Comparison of ENCODE assay signal across 8 cellular contexts in the genomic region with DNA sequence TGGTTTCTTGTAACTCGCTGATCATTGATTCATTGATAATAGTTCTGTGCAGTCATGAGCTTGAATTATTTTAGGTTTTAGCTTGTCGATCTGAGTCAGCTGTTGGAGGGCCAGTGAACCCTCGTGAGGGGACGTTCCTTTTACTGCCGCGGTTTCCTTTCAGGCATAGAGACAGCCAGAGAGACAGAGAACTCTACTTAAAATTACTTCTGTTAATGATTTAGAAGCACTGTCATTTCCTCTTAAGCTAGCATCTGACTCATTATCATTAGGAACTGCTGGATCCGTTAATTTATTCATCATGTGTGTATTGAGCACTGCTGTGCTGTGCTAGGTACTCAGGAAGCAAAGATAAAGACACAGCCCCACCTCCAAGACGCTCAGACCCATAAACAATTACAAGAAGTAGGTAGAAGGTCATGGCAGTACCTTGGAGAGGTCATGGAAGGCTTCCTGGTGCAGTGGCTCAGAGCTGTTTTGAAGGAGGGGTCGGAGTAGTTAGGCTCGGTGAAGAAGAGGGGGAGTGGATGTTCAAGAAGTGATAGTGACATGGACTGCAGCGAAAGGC. TPM values are rescaled to one million over a fixed set of nuclear protein-coding genes. Genes with fewer than 3 reads are reported as not detected.
DNase-seq lines count a peak whose midpoint lies in the region; ATAC-seq and TF ChIP-seq lines count a peak whose summit lies in the region.

No MANE protein-coding gene starts in this region.

- DNase-seq in EH (ENCODE audit: low read depth), result peak; percentile 50
- peak; percentile 55 for DNase-seq in NOMO-1 treated with dmso at 0.1 percent for 144 hours (lab: John Stamatoyannopoulos, UW; ENCODE audit: unreplicated experiment)
- DNase-seq in astrocyte of the cerebellum (ENCODE audit: low read depth), result no peak
- no peak for DNase-seq in ureter (ENCODE audit: low spot score)
- no peak for DNase-seq in NCI-H2227 (lab: John Stamatoyannopoulos, UW; ENCODE audit: unreplicated experiment)

- TF ChIP-seq CTCF in astrocyte of the cerebellum (IDR thresholded peaks at IDR 0.05; ENCODE audit: low read depth, low read length, missing control alignments), result no peak

- no peaks in the 10 kb centered on the region for H3K9me3 ChIP-seq in mucosa of rectum (ENCODE audit: control insufficient read depth in 2 of 2, low read length in 2 of 2)

- ATAC-seq in GM18520 (IDR thresholded peaks at IDR 0.05; ENCODE audit: unreplicated experiment), result no peak
- ATAC-seq in HG02678 (IDR thresholded peaks at IDR 0.05; ENCODE audit: unreplicated experiment), result no peak

- H3K4me1 ChIP-seq in mucosa of rectum (ENCODE audit: control insufficient read depth in 2 of 2, insufficient read depth in 2 of 2, low read length in 2 of 2), result peaks cover 35% of the 10 kb centered on the region in 2 donors

- H3K27me3 ChIP-seq in mucosa of rectum (ENCODE audit: control insufficient read depth in 2 of 2, insufficient read depth in 2 of 2, low read length in 2 of 2), result no peaks in the 10 kb centered on the region

- no peak overlapping the region for H3K9ac ChIP-seq in mucosa of rectum (ENCODE audit: low read depth in 1 of 2, low read length in 2 of 2)

- in situ Hi-C loops in astrocyte of the cerebellum (cut with HindIII; ENCODE audit: low sequenced_read_pairs), result no loop called here

- no peaks in the 10 kb centered on the region for H3K36me3 ChIP-seq in mucosa of rectum (ENCODE audit: control insufficient read depth in 2 of 2, insufficient read depth in 2 of 2, low read length in 2 of 2)

- H3K4me3 ChIP-seq in astrocyte of the cerebellum (ENCODE audit: low read depth, low read length) (peak overlapping the region; percentile 7), mucosa of rectum (ENCODE audit: low read length in 2 of 2) (peak overlapping the region in 1 of 2 donors; percentile 22)

- peak overlapping the region; percentile 2 to 63 for H3K27ac ChIP-seq in mucosa of rectum (ENCODE audit: low read depth in 2 of 2, low read length in 2 of 2)

RNA-seq across cellular contexts. Expression of a gene that starts 3.2 kb away (rescaled TPM):
- total RNA-seq in ureter, result 73.2 TPM

RNA-seq across cellular contexts. Expression of a gene that starts 21.8 kb away (rescaled TPM):
- 66.1 TPM for total RNA-seq in ureter

Comparison
In these comparisons a context has a peak if more than half of its experiments do, and no peak if none do; other contexts are left out.
1. DNase-seq: peak in EH (single experiment) and NOMO-1 treated with dmso at 0.1 percent for 144 hours (single experiment); none in astrocyte of the cerebellum (single experiment), ureter (single experiment) and NCI-H2227 (single experiment).